In the genomic region with DNA sequence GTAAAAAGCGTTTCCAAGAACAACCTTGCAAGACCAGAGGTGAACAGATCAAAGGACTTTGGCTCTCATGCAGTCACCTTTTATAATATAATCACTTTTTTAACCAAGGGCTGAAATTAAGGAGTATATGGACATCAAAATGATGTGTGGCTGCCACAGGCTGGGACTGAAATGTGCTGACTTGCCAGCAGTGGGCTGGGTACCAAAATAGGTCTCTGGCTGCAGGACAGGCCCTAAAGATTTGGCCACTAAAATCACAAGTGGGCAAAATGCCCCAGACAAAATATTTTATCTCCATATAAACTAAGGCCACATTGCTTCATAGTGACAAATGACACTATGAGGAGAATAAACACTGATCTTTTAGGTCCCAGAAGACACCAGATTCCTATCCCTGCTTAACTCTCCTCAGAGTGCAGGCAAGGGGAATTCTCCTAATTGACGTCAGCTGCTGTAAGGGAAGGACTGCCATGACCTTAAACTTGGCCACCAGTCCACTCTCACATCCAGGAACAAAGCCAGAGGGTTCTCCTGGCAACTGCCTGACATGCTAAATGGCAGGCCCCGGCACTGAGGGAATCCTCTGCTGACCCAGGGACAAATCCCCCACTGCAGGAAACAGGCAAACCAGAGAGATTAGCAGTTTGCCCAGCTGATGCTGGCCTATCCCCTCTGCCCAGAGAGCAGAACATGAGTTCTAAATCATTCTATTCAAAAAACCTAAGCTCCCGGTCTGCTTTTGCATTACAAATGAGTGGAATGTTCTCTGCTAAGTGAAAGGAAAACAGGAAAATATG, we compare ENCODE assay signal across 8 cellular contexts.
DNase-seq lines count a peak whose midpoint lies in the region; ATAC-seq and TF ChIP-seq lines count a peak whose summit lies in the region.

No MANE protein-coding gene starts in this region.

- H3K27ac ChIP-seq in lung (ENCODE audit: low read depth in 1 of 2, low read length in 1 of 2) = peak overlapping the region; percentile 26 to 74
- peak overlapping the region; percentile 27 for H3K27ac ChIP-seq in thymus (ENCODE audit: low read depth)

- H3K4me1 ChIP-seq in lung (ENCODE audit: control insufficient read depth in 2 of 2, insufficient read depth in 2 of 2, low read length in 2 of 2) (peaks cover 2 to 10% of the 10 kb centered on the region in 2 donors), thymus (ENCODE audit: control insufficient read depth, insufficient read depth, low read length) (no peaks in the 10 kb centered on the region)

- H3K9me3 ChIP-seq in lung (ENCODE audit: control insufficient read depth in 2 of 2, insufficient read depth in 1 of 2, low read length in 1 of 2) = no peaks in the 10 kb centered on the region
- no peaks in the 10 kb centered on the region for H3K9me3 ChIP-seq in thymus (ENCODE audit: control insufficient read depth)

- H3K4me3 ChIP-seq in lung = no peak overlapping the region
- no peak overlapping the region for H3K4me3 ChIP-seq in thymus (ENCODE audit: low read length)

- H3K27me3 ChIP-seq in lung (ENCODE audit: control insufficient read depth, insufficient read depth) (no peaks in the 10 kb centered on the region), thymus (ENCODE audit: control insufficient read depth, insufficient read depth) (no peaks in the 10 kb centered on the region)

- TF ChIP-seq CTCF in lung (IDR thresholded peaks at IDR 0.05; ENCODE audit: control extremely low read depth, extremely low read depth) = no peak

- DNase-seq in NCI-H446 treated with DMSO at 0.1 percent for 48 hours (lab: John Stamatoyannopoulos, UW) (peak; percentile 65), ecto neural progenitor cell (ENCODE audit: low spot score) (peak; percentile 68), lung (ENCODE audit: low spot score) (peak; percentile 60), NCI-H2227 treated with DMSO at 0.1 percent for 48 hours (lab: John Stamatoyannopoulos, UW) (no peak), NCI-H1694 (lab: John Stamatoyannopoulos, UW) (no peak)

- WGBS in lung, 2 donors = 40 to 46% methylated on average over 4 of the region's 4 CpGs
- 62% methylated on average over 4 of the region's 4 CpGs for WGBS in thymus

- peaks cover 0 to 2% of the 10 kb centered on the region in 2 donors for H3K36me3 ChIP-seq in lung (ENCODE audit: control insufficient read depth in 2 of 2, insufficient read depth in 2 of 2, low read length in 2 of 2)
- no peaks in the 10 kb centered on the region for H3K36me3 ChIP-seq in thymus (ENCODE audit: control insufficient read depth, insufficient read depth)

- ATAC-seq in lung (ENCODE audit: insufficient read depth, low FRiP score) (peak; percentile 78), GM18519 (IDR thresholded peaks at IDR 0.05; ENCODE audit: low FRiP score, unreplicated experiment) (no peak), GM18498 (IDR thresholded peaks at IDR 0.05; ENCODE audit: unreplicated experiment) (no peak)

Comparison
In these comparisons a context has a peak if more than half of its experiments do, and no peak if none do; other contexts are left out.
1. DNase-seq: peak in NCI-H446 treated with DMSO at 0.1 percent for 48 hours (single experiment), ecto neural progenitor cell (single experiment) and lung (single experiment); none in NCI-H2227 treated with DMSO at 0.1 percent for 48 hours (single experiment) and NCI-H1694 (single experiment).